17 cellular contexts compared by ENCODE assay signal in genomic region chr5:14476791-14477435, GRCh38.
DNase-seq lines count a peak whose midpoint lies in the region; ATAC-seq and TF ChIP-seq lines count a peak whose summit lies in the region.
"Had no signal": no experiment of that assay in that cellular context is flagged by ENCODE, and none has a peak within 500 bp of the region (broad histone marks: within the 10 kb centered on the region; RNA-seq: fewer than 3 reads in every experiment).

No MANE protein-coding gene starts in this region.

- peaks cover 42% of the 10 kb centered on the region for H3K36me3 Mint-ChIP-seq in chondrocyte (ENCODE audit: low read depth)

- DNase-seq in CD1c-positive myeloid dendritic cell (ENCODE audit: extremely low spot score) (peak; percentile 29), Panc1 (ENCODE audit: low read depth, low spot score) (peak; percentile 39), chondrocyte (ENCODE audit: low spot score) (no peak), iris pigment epithelial cell (ENCODE audit: low read depth) (peak; percentile 78)
- no peak for DNase-seq in stimulated activated CD4-positive, alpha-beta T cell treated with anti-CD3 and anti-CD28 coated beads, Interleukin-2, amount 100 ng/mL, for 24 hours
- DNase-seq: activated CD4-positive, alpha-beta T cell treated with anti-CD3 and anti-CD28 coated beads, Interleukin-2, amount 10 ng/mL, durations not matched to agents 7 days and 5 days; activated naive CD8-positive, alpha-beta T cell treated with anti-CD3 and anti-CD28 coated beads, Interleukin-2, amount 50 U/mL, for 24 hours; activated T-cell treated with anti-CD3 and anti-CD28 coated beads, Interleukin-2, amount 50 U/mL, for 1 hour; colonic mucosa; foreskin melanocyte; immature natural killer cell; NCI-H2171; thyroid gland had no signal

- no peak for TF ChIP-seq CTCF in Panc1 (IDR thresholded peaks at IDR 0.05)
- no peak for TF ChIP-seq CTCF in chondrocyte (IDR thresholded peaks at IDR 0.05)

- no peaks in the 10 kb centered on the region for H3K4me1 ChIP-seq in Panc1 (ENCODE audit: control insufficient read depth, insufficient read depth, low read length)
- H3K4me1 ChIP-seq: colonic mucosa, right atrium auricular region, thyroid gland had no signal

- H3K9me3 ChIP-seq in Panc1 (ENCODE audit: control insufficient read depth, insufficient read depth, low read depth, low read length) = no peaks in the 10 kb centered on the region
- H3K9me3 ChIP-seq: colonic mucosa, right atrium auricular region, thyroid gland had no signal

- no peaks in the 10 kb centered on the region for H3K9me3 Mint-ChIP-seq in chondrocyte (ENCODE audit: low read depth)
- H3K9me3 Mint-ChIP-seq: activated CD4-positive, alpha-beta T cell treated with anti-CD3 and anti-CD28 coated beads, Interleukin-2, amount 10 ng/mL, durations not matched to agents 7 days and 5 days; activated naive CD8-positive, alpha-beta T cell treated with anti-CD3 and anti-CD28 coated beads, Interleukin-2, amount 50 U/mL, for 24 hours; immature natural killer cell had no signal

- no peak overlapping the region for H3K27ac ChIP-seq in Panc1 (ENCODE audit: low read length)
- H3K27ac ChIP-seq: colonic mucosa, right atrium auricular region, thyroid gland had no signal

- no peaks in the 10 kb centered on the region for H3K27me3 Mint-ChIP-seq in chondrocyte (ENCODE audit: low read depth)
- H3K27me3 Mint-ChIP-seq: activated CD4-positive, alpha-beta T cell treated with anti-CD3 and anti-CD28 coated beads, Interleukin-2, amount 10 ng/mL, durations not matched to agents 7 days and 5 days; activated naive CD8-positive, alpha-beta T cell treated with anti-CD3 and anti-CD28 coated beads, Interleukin-2, amount 50 U/mL, for 24 hours had no signal

- H3K4me3 Mint-ChIP-seq in chondrocyte (ENCODE audit: unreplicated experiment) = no peak overlapping the region
- H3K4me3 Mint-ChIP-seq: activated CD4-positive, alpha-beta T cell treated with anti-CD3 and anti-CD28 coated beads, Interleukin-2, amount 10 ng/mL, durations not matched to agents 7 days and 5 days; activated naive CD8-positive, alpha-beta T cell treated with anti-CD3 and anti-CD28 coated beads, Interleukin-2, amount 50 U/mL, for 24 hours; immature natural killer cell had no signal

- ATAC-seq in Panc1 (no peak), HG02588 (IDR thresholded peaks at IDR 0.05; ENCODE audit: unreplicated experiment) (no peak), GM18505 (IDR thresholded peaks at IDR 0.05; ENCODE audit: unreplicated experiment) (no peak), HG03457 (IDR thresholded peaks at IDR 0.05; ENCODE audit: unreplicated experiment) (no peak)
- ATAC-seq: activated naive CD8-positive, alpha-beta T cell treated with anti-CD3 and anti-CD28 coated beads, Interleukin-2, amount 50 U/mL, for 24 hours had no signal

- H3K36me3 ChIP-seq in Panc1 (ENCODE audit: control insufficient read depth, insufficient read depth, low read length) = peaks cover 74% of the 10 kb centered on the region

- POLR2A ChIA-PET in Panc1 (lab: Charles Lee) = no interaction called here

- H3K27ac Mint-ChIP-seq in chondrocyte (ENCODE audit: unreplicated experiment) = peak overlapping the region; percentile 5
- H3K27ac Mint-ChIP-seq: activated CD4-positive, alpha-beta T cell treated with anti-CD3 and anti-CD28 coated beads, Interleukin-2, amount 10 ng/mL, durations not matched to agents 7 days and 5 days; activated naive CD8-positive, alpha-beta T cell treated with anti-CD3 and anti-CD28 coated beads, Interleukin-2, amount 50 U/mL, for 24 hours; immature natural killer cell had no signal

- H3K27me3 ChIP-seq in Panc1 (ENCODE audit: control insufficient read depth, insufficient read depth, low read length) = no peaks in the 10 kb centered on the region
- H3K27me3 ChIP-seq: colonic mucosa, right atrium auricular region, thyroid gland had no signal

- in situ Hi-C loops in Panc1 (cut with HindIII; ENCODE audit: low pct_unique_long_range_greater_than_20kb, low sequenced_read_pairs) = no loop called here

- BruUV-seq in Panc1 (replicated peaks; lab: Mats Ljungman, UMichigan) = no TSS peak

- TF ChIP-seq POLR2A in GM18505 (IDR thresholded peaks at IDR 0.05; ENCODE audit: borderline replicate concordance, extremely low read depth, insufficient read depth, insufficient read length) = no peak

- intact Hi-C loops in Panc1 (cut with micrococcal nuclease; ENCODE audit: unreplicated experiment) = no loop called here

- CTCF ChIA-PET in Panc1 (lab: Charles Lee) = no interaction called here

- H3K4me3 ChIP-seq in Panc1 (ENCODE audit: low read depth in 2 of 2, low read length in 2 of 2) = no peak overlapping the region
- H3K4me3 ChIP-seq: colonic mucosa, right atrium auricular region, thyroid gland had no signal

- no peaks in the 10 kb centered on the region for H3K4me1 Mint-ChIP-seq in chondrocyte (ENCODE audit: low read depth)
- H3K4me1 Mint-ChIP-seq: immature natural killer cell had no signal

Comparison
In these comparisons a context has a peak if more than half of its experiments do, and no peak if none do; other contexts are left out.
1. DNase-seq: peak in CD1c-positive myeloid dendritic cell (single experiment), Panc1 (single experiment) and iris pigment epithelial cell (single experiment); none in chondrocyte (single experiment) and stimulated activated CD4-positive, alpha-beta T cell treated with anti-CD3 and anti-CD28 coated beads, Interleukin-2, amount 100 ng/mL, for 24 hours (0 of 2).